Comparison of ENCODE assay signal across 2 cellular contexts in the genomic region with DNA sequence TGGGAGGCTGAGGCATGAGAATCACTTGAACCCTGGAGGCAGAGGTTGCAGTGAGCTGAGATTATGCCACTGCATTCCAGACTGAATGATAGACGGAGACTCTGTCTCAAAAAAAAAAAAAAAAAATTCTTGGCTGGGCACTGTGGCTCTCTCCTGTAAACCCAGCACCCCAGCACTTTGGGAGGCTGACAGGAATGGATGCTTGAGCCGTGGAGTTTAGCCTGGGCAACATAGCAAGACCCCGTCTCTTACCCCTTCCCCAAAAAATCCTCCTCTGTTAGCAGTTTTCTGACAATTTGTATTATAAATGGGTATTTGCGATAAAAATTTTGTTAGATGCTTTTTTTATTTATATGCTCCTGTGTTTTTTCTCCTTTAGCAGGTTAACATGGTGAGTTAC.
TF ChIP-seq lines count a peak whose summit lies in the region.

No MANE protein-coding gene starts in this region.

TF ChIP-seq in HepG2, 621 proteins besides CTCF, POLR2A, EP300 and RAD21:
- TF ChIP-seq ZNF121 (CRISPR knock-in tag; IDR thresholded peaks at IDR 0.05) (peak; percentile 64), KAT2B (IDR thresholded peaks at IDR 0.05; ENCODE audit: borderline replicate concordance, low read depth, low read length) (no peak)

TF ChIP-seq in K562, 482 proteins besides CTCF, POLR2A, EP300 and RAD21:
- no peak for TF ChIP-seq E2F1 (CRISPR knock-in tag; IDR thresholded peaks at IDR 0.05)
- TF ChIP-seq ZNF121 (CRISPR knock-in tag; conservative IDR thresholded peaks at IDR 0.05), result peak; percentile 51; the same call in 1 of the 2 replicates
- TF ChIP-seq RBM25 (IDR thresholded peaks at IDR 0.05; ENCODE audit: low read depth, low read length, severe bottlenecking), result peak; percentile 59
- TF ChIP-seq ZNF224 (CRISPR knock-in tag; IDR thresholded peaks at IDR 0.05), result no peak
